Comparison of ENCODE assay signal across 8 cellular contexts in the genomic region with DNA sequence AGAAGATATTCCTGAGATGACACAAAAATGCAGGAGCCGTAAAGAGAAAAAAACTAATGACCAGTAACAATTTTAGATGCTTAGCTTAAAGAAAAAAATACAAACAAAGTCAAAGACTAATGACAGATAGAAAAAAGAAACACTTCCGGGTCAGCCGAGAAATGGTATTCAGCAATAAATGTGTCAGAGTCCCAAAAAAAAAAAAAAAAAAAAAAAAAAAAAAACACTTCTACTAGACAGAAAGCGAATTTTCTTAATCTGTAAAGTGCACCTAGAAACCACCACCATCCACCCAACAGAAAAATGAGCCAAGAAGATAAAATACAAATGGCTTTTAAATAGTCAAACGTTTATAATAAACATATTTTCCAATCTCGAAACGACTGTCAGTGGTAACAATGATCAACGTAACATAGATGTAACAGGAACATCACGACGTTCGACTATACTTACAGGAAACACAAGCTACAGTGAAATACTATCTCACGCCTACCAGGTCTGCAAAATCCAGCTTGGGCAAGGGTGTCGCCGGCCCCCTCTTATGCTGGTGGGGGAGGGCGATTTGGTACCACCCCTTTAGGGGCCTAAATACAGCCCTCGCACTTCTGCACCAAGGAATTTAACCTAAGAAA. TPM values are rescaled to one million over a fixed set of nuclear protein-coding genes. Genes with fewer than 3 reads are reported as not detected.
A peak's percentile ranks its signal among the peaks of the same experiment; 100 is the strongest.
DNase-seq lines count a peak whose midpoint lies in the region; FAIRE-seq and TF ChIP-seq lines count a peak whose summit lies in the region.

No MANE protein-coding gene starts in this region.

- H3K4me1 Mint-ChIP-seq in CD14-positive monocyte, result peaks cover 25% of the 10 kb centered on the region

- H3K36me3 ChIP-seq in KOPT-K1 (ENCODE audit: insufficient read depth, low read length) (peaks cover 40% of the 10 kb centered on the region), ascending aorta (peaks cover 6 to 8% of the 10 kb centered on the region in 2 donors), kidney epithelial cell (ENCODE audit: control insufficient read depth, insufficient read depth, low read length) (peaks cover 2% of the 10 kb centered on the region), tibial artery (peaks cover 0 to 22% (median 4%) of the 10 kb centered on the region in 3 donors)

- H3K4me3 ChIP-seq in ascending aorta (peak overlapping the region; percentile 90 to 98), kidney epithelial cell (ENCODE audit: low read depth, low read length) (peak overlapping the region; percentile 87), tibial artery (peak overlapping the region; percentile 93 to 94)

- H3K9me3 Mint-ChIP-seq in CD14-positive monocyte, result no peaks in the 10 kb centered on the region

- H3K4me3 Mint-ChIP-seq in CD14-positive monocyte, result peak overlapping the region; percentile 97 to 98

- no peaks in the 10 kb centered on the region for H3K27me3 Mint-ChIP-seq in CD14-positive monocyte (ENCODE audit: low read depth in 3 of 3)

- FAIRE-seq in urothelium cell line (lab: Jason Lieb, UNC), result no peak

- H3K9me3 ChIP-seq in KOPT-K1 (ENCODE audit: insufficient read depth, low read length, poor library complexity, severe bottlenecking) (no peaks in the 10 kb centered on the region), ascending aorta (no peaks in the 10 kb centered on the region), tibial artery (no peaks in the 10 kb centered on the region)

- TF ChIP-seq CTCF in CD14-positive monocyte (IDR thresholded peaks at IDR 0.05) (no peak), ascending aorta (IDR thresholded peaks at IDR 0.05) (no peak), kidney epithelial cell (IDR thresholded peaks at IDR 0.05; ENCODE audit: insufficient read depth, low read length, poor library complexity, severe bottlenecking) (no peak), tibial artery (IDR thresholded peaks at IDR 0.05) (no peak)

- intact Hi-C loops in CD14-positive monocyte (cut with micrococcal nuclease), result no loop called here
- intact Hi-C loops in ascending aorta (cut with DNase I), result loop anchor here (1.0 kb wide), 1 partner anchor 10 kb away; no protein-coding TSS in a partner anchor
- intact Hi-C loops in tibial artery (cut with DNase I; ENCODE audit: low total_unique reads), result no loop called here

- no peak for DNase-seq in CD14-positive monocyte (ENCODE audit: low spot score)
- DNase-seq in ascending aorta (ENCODE audit: low spot score in 2 of 2), result no peak
- DNase-seq in kidney epithelial cell (ENCODE audit: low read depth), result no peak
- no peak for DNase-seq in tibial artery
- DNase-seq in urothelium cell line (ENCODE audit: low spot score), result no peak
- DNase-seq in SK-N-DZ (ENCODE audit: low spot score), result no peak
- DNase-seq in T-helper 9 cell, result no peak

- H3K27ac ChIP-seq in KOPT-K1 (ENCODE audit: low read depth, low read length, poor library complexity, severe bottlenecking) (peak overlapping the region; percentile 88), ascending aorta (peak overlapping the region; percentile 93 to 98), tibial artery (peak overlapping the region; percentile 94 to 96)

- H3K4me1 ChIP-seq in ascending aorta (peaks cover 17 to 31% of the 10 kb centered on the region in 2 donors), tibial artery (peaks cover 0 to 51% (median 32%) of the 10 kb centered on the region in 4 donors)

- peak overlapping the region; percentile 85 to 97 (median 94) for H3K27ac Mint-ChIP-seq in CD14-positive monocyte

- H3K36me3 Mint-ChIP-seq in CD14-positive monocyte, result peaks cover 7 to 21% of the 10 kb centered on the region in 2 donors

- no peaks in the 10 kb centered on the region for H3K27me3 ChIP-seq in ascending aorta
- no peaks in the 10 kb centered on the region for H3K27me3 ChIP-seq in kidney epithelial cell (ENCODE audit: control insufficient read depth, insufficient read depth, low read length)
- no peaks in the 10 kb centered on the region for H3K27me3 ChIP-seq in tibial artery

RNA-seq across cellular contexts. Expression of a gene that starts 10.6 kb away (rescaled TPM):
- 10 to 100 TPM; 69.8 to 79.0 TPM for polyA plus RNA-seq in CD14-positive monocyte
- total RNA-seq in ascending aorta (278 TPM), kidney epithelial cell (54.1 and 66.7 TPM in 2 replicates)
- polyA plus RNA-seq in SK-N-DZ (2014; cell fraction: cytosol; rRNA removed), result 73.8 and 89.9 TPM in 2 replicates
- 197 and 240 TPM in 2 replicates for polyA plus RNA-seq in SK-N-DZ (2014; cell fraction: nucleus; rRNA removed)

RNA-seq across cellular contexts. Expression of a gene that starts 11.3 kb away (rescaled TPM):
- polyA plus RNA-seq in CD14-positive monocyte, result under 1 TPM; 0.51 to 0.67 TPM
- total RNA-seq in ascending aorta, result 15.2 TPM
- total RNA-seq in kidney epithelial cell, result 11.4 and 15.3 TPM in 2 replicates
- 12.8 and 16.7 TPM in 2 replicates for polyA plus RNA-seq in SK-N-DZ (2014; cell fraction: cytosol; rRNA removed)
- polyA plus RNA-seq in SK-N-DZ (2014; cell fraction: nucleus; rRNA removed), result 11.0 and 15.3 TPM in 2 replicates

RNA-seq across cellular contexts. Expression of a gene that starts 26.4 kb away (rescaled TPM):
- polyA plus RNA-seq in CD14-positive monocyte, result 1 to 10 TPM; 2.8 to 3.0 TPM
- total RNA-seq in ascending aorta, result 45.1 TPM
- 18.8 and 32.1 TPM in 2 replicates for total RNA-seq in kidney epithelial cell
- 10.7 and 12.7 TPM in 2 replicates for polyA plus RNA-seq in SK-N-DZ (2014; cell fraction: cytosol; rRNA removed)
- 16.6 and 69.5 TPM in 2 replicates for polyA plus RNA-seq in SK-N-DZ (2014; cell fraction: nucleus; rRNA removed)

RNA-seq across cellular contexts. Expression of a gene that starts 30.5 kb away (rescaled TPM):
- 1 to 10 TPM; 2.7 to 3.2 TPM for polyA plus RNA-seq in CD14-positive monocyte
- 18.4 TPM for total RNA-seq in ascending aorta
- 1.8 and 8.6 TPM in 2 replicates for total RNA-seq in kidney epithelial cell
- polyA plus RNA-seq in SK-N-DZ (2014; cell fraction: cytosol; rRNA removed), result 6.3 and 9.5 TPM in 2 replicates
- polyA plus RNA-seq in SK-N-DZ (2014; cell fraction: nucleus; rRNA removed), result 6.1 and 7.3 TPM in 2 replicates

RNA-seq across cellular contexts. Expression of a gene that starts 30.5 kb away (rescaled TPM):
- polyA plus RNA-seq in CD14-positive monocyte, result 10 to 100 TPM; 11.9 to 15.4 TPM
- total RNA-seq in ascending aorta (322 TPM), kidney epithelial cell (167 and 178 TPM in 2 replicates)
- polyA plus RNA-seq in SK-N-DZ (2014; cell fraction: cytosol; rRNA removed), result 48.3 and 92.0 TPM in 2 replicates
- polyA plus RNA-seq in SK-N-DZ (2014; cell fraction: nucleus; rRNA removed), result 30.7 and 30.8 TPM in 2 replicates
